ENCODE assay signal across 25 cellular contexts in genomic region chr6:161459008-161459407, GRCh38.
A peak's percentile ranks its signal among the peaks of the same experiment; 100 is the strongest.
DNase-seq lines count a peak whose midpoint lies in the region; ATAC-seq and TF ChIP-seq lines count a peak whose summit lies in the region.
"Had no signal": no experiment of that assay in that cellular context is flagged by ENCODE, and none has a peak within 500 bp of the region (broad histone marks: within the 10 kb centered on the region; RNA-seq: fewer than 3 reads in every experiment).

No MANE protein-coding gene starts in this region.

- TF ChIP-seq POLR2A in GM18505 (IDR thresholded peaks at IDR 0.05; ENCODE audit: borderline replicate concordance, extremely low read depth, insufficient read depth, insufficient read length), result no peak

- no peak for TF ChIP-seq CTCF in natural killer cell (IDR thresholded peaks at IDR 0.05)
- TF ChIP-seq CTCF in RWPE1 (conservative IDR thresholded peaks at IDR 0.05; ENCODE audit: low read depth), result no peak

- H3K27me3 Mint-ChIP-seq in activated T-helper 17 cell treated with anti-CD3 and anti-CD28 coated beads, Interleukin-2, amount 50 U/mL, for 72 hours, result peaks cover 2% of the 10 kb centered on the region
- H3K27me3 Mint-ChIP-seq in natural killer cell (ENCODE audit: low read depth in 2 of 2), result no peaks in the 10 kb centered on the region
- H3K27me3 Mint-ChIP-seq: CD4-positive, CD25-positive, alpha-beta regulatory T cell; naive thymus-derived CD4-positive, alpha-beta T cell had no signal

- DNase-seq in NCI-H146 (lab: John Stamatoyannopoulos, UW) (peak; percentile 24), NCI-H146 treated with DMSO at 0.1 percent for 48 hours (lab: John Stamatoyannopoulos, UW; ENCODE audit: unreplicated experiment) (no peak), DMS53 treated with DMSO at 0.1 percent for 48 hours (lab: John Stamatoyannopoulos, UW; ENCODE audit: unreplicated experiment) (peak; percentile 8), natural killer cell (no peak), RWPE1 (ENCODE audit: low spot score) (no peak), HK-2 (ENCODE audit: unreplicated experiment) (no peak)
- DNase-seq: erythroblast; foreskin keratinocyte; heart right ventricle; mesenchymal stem cell; naive thymus-derived CD4-positive, alpha-beta T cell; NCI-H1092; NCI-H1930; NCI-H446; ovary; stimulated activated CD4-positive, alpha-beta T cell treated with anti-CD3 and anti-CD28 coated beads, Interleukin-12 subunit alpha, Interleukin-12 subunit beta, amount 100 ng/mL, for 4 hours; stimulated activated CD4-positive, alpha-beta T cell treated with anti-CD3 and anti-CD28 coated beads, Interleukin-4, amount 100 ng/mL, for 4 hours; stimulated activated naive CD4-positive, alpha-beta T cell treated with Interleukin-2 at 50 U/mL for 16 hours had no signal

- no peak overlapping the region for H3K27ac ChIP-seq in RWPE1
- H3K27ac ChIP-seq: 22Rv1, foreskin keratinocyte, heart right ventricle, ovary, right atrium auricular region had no signal

- CTCF ChIA-PET in RWPE1 (lab: Yijun Ruan, JAX), result interaction anchor here (0.5 to 0.7 kb wide), 2 partner anchors 16 to 85 kb away, joined by 3 to 4 read pairs; no protein-coding TSS in a partner anchor

- no peaks in the 10 kb centered on the region for H3K4me1 Mint-ChIP-seq in activated T-helper 17 cell treated with anti-CD3 and anti-CD28 coated beads, Interleukin-2, amount 50 U/mL, for 72 hours
- peaks cover 24 to 29% of the 10 kb centered on the region in 2 donors for H3K4me1 Mint-ChIP-seq in natural killer cell
- H3K4me1 Mint-ChIP-seq: CD4-positive, CD25-positive, alpha-beta regulatory T cell had no signal

- ATAC-seq in activated T-helper 17 cell treated with anti-CD3 and anti-CD28 coated beads, Interleukin-2, amount 50 U/mL, for 72 hours (replicated peaks), result peak; percentile 24
- peak in 2 of 3 donors; percentile 35 to 50 for ATAC-seq in natural killer cell
- no peak for ATAC-seq in GM18505 (IDR thresholded peaks at IDR 0.05; ENCODE audit: unreplicated experiment)
- ATAC-seq: foreskin keratinocyte; heart right ventricle; naive thymus-derived CD4-positive, alpha-beta T cell had no signal

- no peaks in the 10 kb centered on the region for H3K36me3 Mint-ChIP-seq in activated T-helper 17 cell treated with anti-CD3 and anti-CD28 coated beads, Interleukin-2, amount 50 U/mL, for 72 hours (ENCODE audit: low read depth)
- H3K36me3 Mint-ChIP-seq in natural killer cell, result no peaks in the 10 kb centered on the region

- no peaks in the 10 kb centered on the region for H3K9me3 Mint-ChIP-seq in activated T-helper 17 cell treated with anti-CD3 and anti-CD28 coated beads, Interleukin-2, amount 50 U/mL, for 72 hours
- H3K9me3 Mint-ChIP-seq in natural killer cell, result no peaks in the 10 kb centered on the region
- H3K9me3 Mint-ChIP-seq: activated T-helper 2 cell treated with anti-CD3 and anti-CD28 coated beads, Interferon-gamma antibody, Interleukin-2, Interleukin-4, amounts not matched to agents 10 μg/mL and 5 μg/mL and 100 μg/mL, durations not matched to agents 14 hours and 24 hours and 36 hours; T-helper 1 cell treated with Interleukin-12 subunit alpha and Interleukin-12 subunit beta and Interleukin-4 antibody, amounts not matched to agents 30 μg/mL and 1 μg/mL, for 36 hours had no signal

- intact Hi-C loops in natural killer cell (cut with micrococcal nuclease), result no loop called here

- POLR2A ChIA-PET in RWPE1 (lab: Yijun Ruan, JAX; ENCODE audit: low non-redundant PET), result no interaction called here

- no peak overlapping the region for H3K27ac Mint-ChIP-seq in activated T-helper 17 cell treated with anti-CD3 and anti-CD28 coated beads, Interleukin-2, amount 50 U/mL, for 72 hours
- peak overlapping the region; percentile 37 to 41 for H3K27ac Mint-ChIP-seq in natural killer cell
- H3K27ac Mint-ChIP-seq: activated T-helper 2 cell treated with anti-CD3 and anti-CD28 coated beads, Interferon-gamma antibody, Interleukin-2, Interleukin-4, amounts not matched to agents 10 μg/mL and 5 μg/mL and 100 μg/mL, durations not matched to agents 14 hours and 24 hours and 36 hours; CD4-positive, CD25-positive, alpha-beta regulatory T cell; naive thymus-derived CD4-positive, alpha-beta T cell; T-helper 1 cell treated with Interleukin-12 subunit alpha and Interleukin-12 subunit beta and Interleukin-4 antibody, amounts not matched to agents 30 μg/mL and 1 μg/mL, for 36 hours had no signal

- H3K4me3 Mint-ChIP-seq in activated T-helper 17 cell treated with anti-CD3 and anti-CD28 coated beads, Interleukin-2, amount 50 U/mL, for 72 hours, result no peak overlapping the region
- no peak overlapping the region for H3K4me3 Mint-ChIP-seq in natural killer cell
- H3K4me3 Mint-ChIP-seq: CD4-positive, CD25-positive, alpha-beta regulatory T cell; naive thymus-derived CD4-positive, alpha-beta T cell; T-helper 1 cell treated with Interleukin-12 subunit alpha and Interleukin-12 subunit beta and Interleukin-4 antibody, amounts not matched to agents 30 μg/mL and 1 μg/mL, for 36 hours had no signal

Comparison
In these comparisons a context has a peak if more than half of its experiments do, and no peak if none do; other contexts are left out.
1. DNase-seq: peak in NCI-H146 (single experiment) and DMS53 treated with DMSO at 0.1 percent for 48 hours (single experiment); none in NCI-H146 treated with DMSO at 0.1 percent for 48 hours (single experiment), natural killer cell (single experiment), RWPE1 (single experiment) and HK-2 (single experiment).